Comparison of ENCODE assay signal across 21 cellular contexts in the genomic region with DNA sequence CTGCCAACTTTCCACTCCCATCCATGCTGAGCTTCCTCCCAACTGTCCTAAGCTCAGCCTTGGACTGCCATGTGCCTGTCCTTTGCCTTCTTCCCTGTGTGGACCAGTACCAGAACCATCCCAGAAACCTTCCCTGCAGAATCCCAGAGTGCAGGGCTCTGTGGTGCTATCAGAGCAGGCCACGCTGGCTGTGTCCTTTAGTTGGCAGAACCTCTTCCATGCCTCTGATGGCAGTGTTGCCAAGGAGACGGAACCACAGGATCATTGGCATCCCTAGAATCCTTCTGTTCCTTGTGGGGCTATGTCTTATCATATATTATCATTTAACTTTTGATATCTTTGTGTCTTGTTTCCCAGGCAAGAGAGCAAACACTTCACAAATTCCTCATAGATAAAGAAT.
"Had no signal": no experiment of that assay in that cellular context is flagged by ENCODE, and none has a peak within 500 bp of the region (broad histone marks: within the 10 kb centered on the region; RNA-seq: fewer than 3 reads in every experiment).

No MANE protein-coding gene starts in this region.

- H3K27ac ChIP-seq: esophagus squamous epithelium, lower lobe of right lung, psoas muscle, suprapubic skin, thyroid gland had no signal

- H3K27me3 ChIP-seq: esophagus squamous epithelium, suprapubic skin, thyroid gland had no signal

- H3K4me3 ChIP-seq: esophagus squamous epithelium, lower lobe of right lung, psoas muscle, smooth muscle cell, suprapubic skin, thyroid gland had no signal

- ATAC-seq: effector memory CD8-positive, alpha-beta T cell; left lobe of liver; lower lobe of right lung; psoas muscle; stimulated activated effector memory CD8-positive, alpha-beta T cell treated with anti-CD3 and anti-CD28 coated beads, Interleukin-12 subunit alpha, Interleukin-12 subunit beta, amount 100 ng/mL, for 72 hours; stimulated activated naive CD8-positive, alpha-beta T cell treated with anti-CD3 and anti-CD28 coated beads, Interleukin-15, Interleukin-2, amounts not matched to agents 100 U/mL and 50 U/mL, for 24 hours had no signal

- H3K36me3 ChIP-seq: lower lobe of right lung, thyroid gland had no signal

- H3K4me3 Mint-ChIP-seq: effector memory CD8-positive, alpha-beta T cell; memory B cell; naive B cell; nephron progenitor cell; stimulated activated effector memory CD8-positive, alpha-beta T cell treated with anti-CD3 and anti-CD28 coated beads, Interleukin-12 subunit alpha, Interleukin-12 subunit beta, amount 100 ng/mL, for 72 hours; type B pancreatic cell had no signal

- H3K4me1 ChIP-seq: esophagus squamous epithelium, lower lobe of right lung, suprapubic skin, thyroid gland had no signal

- H3K27me3 Mint-ChIP-seq: effector memory CD8-positive, alpha-beta T cell; memory B cell; naive B cell; type B pancreatic cell had no signal

- H3K9me3 Mint-ChIP-seq: effector memory CD8-positive, alpha-beta T cell; memory B cell; naive B cell; nephron progenitor cell; stimulated activated effector memory CD8-positive, alpha-beta T cell treated with anti-CD3 and anti-CD28 coated beads, Interleukin-12 subunit alpha, Interleukin-12 subunit beta, amount 100 ng/mL, for 72 hours; type B pancreatic cell had no signal

- H3K36me3 Mint-ChIP-seq: memory B cell; stimulated activated effector memory CD8-positive, alpha-beta T cell treated with anti-CD3 and anti-CD28 coated beads, Interleukin-12 subunit alpha, Interleukin-12 subunit beta, amount 100 ng/mL, for 72 hours had no signal

- DNase-seq: central memory CD4-positive, alpha-beta T cell; effector memory CD8-positive, alpha-beta T cell; esophagus squamous epithelium; foreskin fibroblast; head of caudate nucleus; hypothalamus; kidney glomerular epithelial cell; lower lobe of right lung; naive B cell; nephron progenitor cell; psoas muscle; stimulated activated CD4-positive, alpha-beta T cell treated with anti-CD3 and anti-CD28 coated beads, Interleukin-2, amount 100 ng/mL, for 48 hours; stimulated activated CD8-positive, alpha-beta memory T cell treated with anti-CD3 and anti-CD28 coated beads, Interleukin-4, amount 100 ng/mL, for 48 hours; stimulated activated naive CD8-positive, alpha-beta T cell treated with anti-CD3 and anti-CD28 coated beads, Interleukin-15, Interleukin-2, amounts not matched to agents 100 U/mL and 50 U/mL, for 24 hours; thyroid gland had no signal

- H3K9me3 ChIP-seq: esophagus squamous epithelium, lower lobe of right lung, psoas muscle, suprapubic skin, thyroid gland had no signal

- H3K4me1 Mint-ChIP-seq: memory B cell, naive B cell had no signal

- H3K27ac Mint-ChIP-seq: effector memory CD8-positive, alpha-beta T cell; memory B cell; naive B cell; stimulated activated effector memory CD8-positive, alpha-beta T cell treated with anti-CD3 and anti-CD28 coated beads, Interleukin-12 subunit alpha, Interleukin-12 subunit beta, amount 100 ng/mL, for 72 hours; type B pancreatic cell had no signal
